8 cellular contexts compared by ENCODE assay signal in the genomic region with DNA sequence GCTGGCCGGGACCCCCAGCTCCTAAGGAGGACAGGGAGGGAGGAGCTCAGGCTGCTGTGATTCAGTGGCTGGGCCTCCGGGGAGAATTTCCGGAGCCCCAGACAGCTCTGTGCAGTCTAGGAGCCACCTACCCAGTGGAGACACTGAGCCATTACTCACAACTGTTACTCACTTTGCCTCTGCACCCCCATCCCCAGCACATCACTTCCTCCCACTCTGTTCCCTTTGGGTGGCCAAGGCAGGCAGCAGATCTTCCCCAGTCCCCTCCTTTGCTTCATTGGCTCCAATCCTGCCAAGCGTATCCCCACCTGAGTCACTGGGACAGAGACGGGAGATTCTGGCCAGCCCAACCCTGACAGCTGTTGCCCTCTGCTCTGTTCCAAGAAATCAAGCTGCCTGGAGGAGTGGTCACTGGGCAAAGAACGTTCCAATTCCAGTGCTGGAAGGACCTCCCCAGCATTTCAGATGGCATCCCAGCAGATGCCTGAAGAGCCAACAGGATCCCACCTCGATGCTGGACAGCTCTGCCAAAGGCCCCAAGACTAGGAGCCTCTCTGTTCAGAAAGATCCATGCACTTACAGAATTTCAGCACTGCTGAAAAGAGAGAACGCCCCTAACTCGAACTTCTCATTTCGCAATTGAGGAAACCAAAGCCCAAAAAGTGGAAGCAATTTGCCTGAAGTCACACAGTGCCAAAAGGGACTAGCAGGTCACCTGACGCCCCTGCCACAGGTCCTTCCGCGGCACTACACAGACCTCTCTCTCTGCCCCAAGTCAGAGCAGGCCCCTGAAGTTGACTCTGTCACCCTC.
DNase-seq lines count a peak whose midpoint lies in the region; ATAC-seq and TF ChIP-seq lines count a peak whose summit lies in the region.

No MANE protein-coding gene starts in this region.

- H3K27me3 Mint-ChIP-seq in brain, result no peaks in the 10 kb centered on the region

- peaks cover 79% of the 10 kb centered on the region for H3K4me1 Mint-ChIP-seq in brain

- peak overlapping the region; percentile 55 to 91 (median 78) for H3K27ac ChIP-seq in tibial nerve

- TF ChIP-seq CTCF in brain (conservative IDR thresholded peaks at IDR 0.05), result no peak
- TF ChIP-seq CTCF in tibial nerve (IDR thresholded peaks at IDR 0.05), result peak in 1 of 5 experiments; percentile 11

- peaks cover 0 to 99% (median 77%) of the 10 kb centered on the region in 4 donors for H3K4me1 ChIP-seq in tibial nerve

- peak; percentile 41 to 65 for ATAC-seq in activated naive CD4-positive, alpha-beta T cell treated with anti-CD3 and anti-CD28 coated beads, Interleukin-2, amount 50 U/mL, for 72 hours
- no peak for ATAC-seq in GM21526 (IDR thresholded peaks at IDR 0.05; ENCODE audit: low FRiP score, unreplicated experiment)

- peak in 1 of 2 donors; percentile 74 for TF ChIP-seq EP300 in tibial nerve (IDR thresholded peaks at IDR 0.05)

- 21 to 31% methylated on average over 13 of the region's 13 CpGs for WGBS in tibial nerve, 2 donors

- H3K4me3 Mint-ChIP-seq in brain, result no peak overlapping the region

- no peaks in the 10 kb centered on the region for H3K9me3 Mint-ChIP-seq in activated naive CD4-positive, alpha-beta T cell treated with anti-CD3 and anti-CD28 coated beads, Interleukin-2, amount 50 U/mL, for 72 hours
- no peaks in the 10 kb centered on the region for H3K9me3 Mint-ChIP-seq in brain

- H3K27ac Mint-ChIP-seq in activated naive CD4-positive, alpha-beta T cell treated with anti-CD3 and anti-CD28 coated beads, Interleukin-2, amount 50 U/mL, for 72 hours, result no peak overlapping the region
- H3K27ac Mint-ChIP-seq in brain, result peak overlapping the region; percentile 8 to 96 (median 94)

- TF ChIP-seq POLR2A in tibial nerve (IDR thresholded peaks at IDR 0.05), result no peak

- H3K9me3 ChIP-seq in tibial nerve, result no peaks in the 10 kb centered on the region

- peaks cover 0 to 3% (median 0%) of the 10 kb centered on the region in 3 donors for H3K36me3 ChIP-seq in tibial nerve

- H3K27me3 ChIP-seq in tibial nerve, result no peaks in the 10 kb centered on the region

- peak overlapping the region in 2 of 4 donors; percentile 19 to 65 for H3K4me3 ChIP-seq in tibial nerve

- no peak for DNase-seq in activated naive CD4-positive, alpha-beta T cell treated with anti-CD3 and anti-CD28 coated beads, Interleukin-2, amount 50 U/mL, for 72 hours (ENCODE audit: low spot score in 2 of 2)
- no peak for DNase-seq in activated naive CD4-positive, alpha-beta T cell (lab: John Stamatoyannopoulos, UW)
- DNase-seq in left kidney (ENCODE audit: low read depth, low spot score) (peak; percentile 57), tibial nerve (ENCODE audit: low spot score in 2 of 2) (peak in 1 of 2 donors; percentile 65), NCI-H82 treated with DMSO at 0.1 percent for 48 hours (lab: John Stamatoyannopoulos, UW; ENCODE audit: unreplicated experiment) (no peak)
- DNase-seq in activated effector memory CD4-positive, alpha-beta T cell treated with Interleukin-2 at 50 U/mL for 16 hours, result no peak

- no peaks in the 10 kb centered on the region for H3K36me3 Mint-ChIP-seq in activated naive CD4-positive, alpha-beta T cell treated with anti-CD3 and anti-CD28 coated beads, Interleukin-2, amount 50 U/mL, for 72 hours
- H3K36me3 Mint-ChIP-seq in brain, result no peaks in the 10 kb centered on the region

Comparison
In these comparisons a context has a peak if more than half of its experiments do, and no peak if none do; other contexts are left out.
1. H3K27ac Mint-ChIP-seq: peak in brain (5 of 5); none in activated naive CD4-positive, alpha-beta T cell treated with anti-CD3 and anti-CD28 coated beads, Interleukin-2, amount 50 U/mL, for 72 hours (0 of 2).